ENCODE assay signal across 31 cellular contexts in genomic region chr4:3344596-3344995, GRCh38.
"Had no signal": no experiment of that assay in that cellular context is flagged by ENCODE, and none has a peak within 500 bp of the region (broad histone marks: within the 10 kb centered on the region; RNA-seq: fewer than 3 reads in every experiment).

No MANE protein-coding gene starts in this region.

- H3K4me2 ChIP-seq: hepatocyte, neural progenitor cell had no signal

- H3K9me3 Mint-ChIP-seq: activated CD4-positive, alpha-beta memory T cell treated with anti-CD3 and anti-CD28 coated beads, Interleukin-2, amount 10 ng/mL, durations not matched to agents 7 days and 5 days; activated CD4-positive, alpha-beta T cell treated with anti-CD3 and anti-CD28 coated beads, Interleukin-2, amount 10 ng/mL, durations not matched to agents 7 days and 5 days; naive thymus-derived CD4-positive, alpha-beta T cell; neural progenitor cell had no signal

- H3K9me3 ChIP-seq: gastrocnemius medialis, testis, uterus had no signal

- H3K36me3 Mint-ChIP-seq: activated naive CD8-positive, alpha-beta T cell had no signal

- DNase-seq: activated CD4-positive, alpha-beta memory T cell treated with anti-CD3 and anti-CD28 coated beads, Interleukin-2, amount 10 ng/mL, durations not matched to agents 7 days and 5 days; activated CD4-positive, alpha-beta T cell treated with anti-CD3 and anti-CD28 coated beads, Interleukin-2, amount 10 ng/mL, durations not matched to agents 7 days and 5 days; activated effector memory CD4-positive, alpha-beta T cell treated with Interleukin-2 at 50 U/mL for 16 hours; activated naive CD4-positive, alpha-beta T cell treated with Interleukin-2 at 50 U/mL for 16 hours; anterior cingulate cortex; cerebellar nuclear complex; effector memory CD4-positive, alpha-beta T cell; gastrocnemius medialis; glutamatergic neuron; islet precursor cell; mammary epithelial cell; midbrain; naive thymus-derived CD4-positive, alpha-beta T cell; posterior cingulate gyrus; stimulated activated CD4-positive, alpha-beta T cell treated with anti-CD3 and anti-CD28 coated beads, Interleukin-12 subunit alpha, Interleukin-12 subunit beta, amount 100 ng/mL, for 4 hours; stimulated activated CD4-positive, alpha-beta T cell treated with anti-CD3 and anti-CD28 coated beads, Interleukin-4, amount 100 ng/mL, for 1 hour; stimulated activated naive CD8-positive, alpha-beta T cell treated with anti-CD3 and anti-CD28 coated beads, Interleukin-15, Interleukin-2, amounts not matched to agents 100 U/mL and 50 U/mL, for 24 hours; T-helper 1 cell; T-helper 9 cell; testis; trophoblast cell; uterus; WERI-Rb-1 had no signal

- H3K27ac ChIP-seq: coronary artery, gastrocnemius medialis, hepatocyte, neural progenitor cell, skin epidermis, testis, uterus, WERI-Rb-1 had no signal

- H3K36me3 ChIP-seq: gastrocnemius medialis, neural progenitor cell, uterus had no signal

- H3K4me3 ChIP-seq: coronary artery, dorsolateral prefrontal cortex, gastrocnemius medialis, hepatocyte, neural progenitor cell, skin epidermis, testis, uterus had no signal

- ATAC-seq: activated CD4-positive, CD25-positive, alpha-beta regulatory T cell treated with anti-CD3 and anti-CD28 coated beads, Interleukin-2, amount 50 U/mL, for 24 hours; gastrocnemius medialis; naive thymus-derived CD4-positive, alpha-beta T cell; sciatic nerve; stimulated activated naive CD8-positive, alpha-beta T cell treated with anti-CD3 and anti-CD28 coated beads, Interleukin-15, Interleukin-2, amounts not matched to agents 100 U/mL and 50 U/mL, for 24 hours had no signal

- H3K9ac ChIP-seq: neural progenitor cell had no signal

- H3K27me3 ChIP-seq: dorsolateral prefrontal cortex, gastrocnemius medialis, hepatocyte, neural progenitor cell, testis, uterus had no signal

- H3K27ac Mint-ChIP-seq: activated CD4-positive, alpha-beta memory T cell treated with anti-CD3 and anti-CD28 coated beads, Interleukin-2, amount 10 ng/mL, durations not matched to agents 7 days and 5 days; activated CD4-positive, alpha-beta T cell treated with anti-CD3 and anti-CD28 coated beads, Interleukin-2, amount 10 ng/mL, durations not matched to agents 7 days and 5 days; activated naive CD8-positive, alpha-beta T cell had no signal

- H2AFZ ChIP-seq: hepatocyte, neural progenitor cell had no signal

- H3K4me3 Mint-ChIP-seq: activated CD4-positive, alpha-beta memory T cell treated with anti-CD3 and anti-CD28 coated beads, Interleukin-2, amount 10 ng/mL, durations not matched to agents 7 days and 5 days; activated CD4-positive, alpha-beta T cell treated with anti-CD3 and anti-CD28 coated beads, Interleukin-2, amount 10 ng/mL, durations not matched to agents 7 days and 5 days; activated naive CD8-positive, alpha-beta T cell; naive thymus-derived CD4-positive, alpha-beta T cell; neural progenitor cell had no signal

- H3K27me3 Mint-ChIP-seq: activated CD4-positive, alpha-beta memory T cell treated with anti-CD3 and anti-CD28 coated beads, Interleukin-2, amount 10 ng/mL, durations not matched to agents 7 days and 5 days; activated CD4-positive, alpha-beta T cell treated with anti-CD3 and anti-CD28 coated beads, Interleukin-2, amount 10 ng/mL, durations not matched to agents 7 days and 5 days; naive thymus-derived CD4-positive, alpha-beta T cell had no signal

- H3K4me1 ChIP-seq: testis, uterus had no signal
